In genomic region chr3:157248590-157249425, GRCh38 we compare ENCODE assay signal across 1 cellular context.
TF ChIP-seq lines count a peak whose summit lies in the region.

No MANE protein-coding gene starts in this region.

TF ChIP-seq in HEK293, 187 proteins besides CTCF, POLR2A, EP300 and RAD21 (continued from another document):
- TF ChIP-seq ZNF169 (tag by site-specific recombination; IDR thresholded peaks at IDR 0.05) = no peak
- no peak for TF ChIP-seq GLI4 (tag by site-specific recombination; IDR thresholded peaks at IDR 0.05)
- no peak for TF ChIP-seq ZNF112 (tag by site-specific recombination; IDR thresholded peaks at IDR 0.05)
- peak; percentile 60; the same call in 1 of the 2 replicates for TF ChIP-seq ZNF561 (tag by site-specific recombination; IDR thresholded peaks at IDR 0.05; ENCODE audit: borderline replicate concordance)
- TF ChIP-seq HIC1 (tag by site-specific recombination; IDR thresholded peaks at IDR 0.05) = 0 out of 2 replicates have a peak, but pooled peaks have one; percentile 47
- TF ChIP-seq RBAK (tag by site-specific recombination; IDR thresholded peaks at IDR 0.05) = no peak
- no peak for TF ChIP-seq ZNF133 (tag by site-specific recombination; IDR thresholded peaks at IDR 0.05)
- TF ChIP-seq GFI1B (tag by site-specific recombination; IDR thresholded peaks at IDR 0.05) = peak; percentile 69; the same call in 1 of the 2 replicates
- no peak for TF ChIP-seq ZNF350 (tag by site-specific recombination; IDR thresholded peaks at IDR 0.05)
- peak; percentile 43; the same call in 1 of the 2 replicates for TF ChIP-seq TRIM28 (IDR thresholded peaks at IDR 0.05; ENCODE audit: borderline replicate concordance, low read length)
- no peak for TF ChIP-seq PRDM10 (tag by site-specific recombination; IDR thresholded peaks at IDR 0.05)
- peak; percentile 52; the same call in 1 of the 2 replicates for TF ChIP-seq ZNF660 (tag by site-specific recombination; IDR thresholded peaks at IDR 0.05)
- TF ChIP-seq ZFP37 (tag by site-specific recombination; IDR thresholded peaks at IDR 0.05) = peak; percentile 38; the same call in 1 of the 2 replicates
- TF ChIP-seq ZNF510 (tag by site-specific recombination; IDR thresholded peaks at IDR 0.05; ENCODE audit: insufficient replicate concordance) = no peak
- TF ChIP-seq ZNF571 (tag by site-specific recombination; IDR thresholded peaks at IDR 0.05) = no peak
- no peak for TF ChIP-seq ZXDB (tag by site-specific recombination; IDR thresholded peaks at IDR 0.05)
- TF ChIP-seq ZNF292 (tag by site-specific recombination; IDR thresholded peaks at IDR 0.05; ENCODE audit: borderline replicate concordance, low read depth) = no peak
- peak; percentile 73; the same call in 1 of the 2 replicates for TF ChIP-seq PRDM1 (tag by site-specific recombination; IDR thresholded peaks at IDR 0.05)
- no peak for TF ChIP-seq ZNF202 (tag by site-specific recombination; IDR thresholded peaks at IDR 0.05; ENCODE audit: borderline replicate concordance)
- TF ChIP-seq ZNF335 (tag by site-specific recombination; conservative IDR thresholded peaks at IDR 0.05) = no peak
- 0 out of 2 replicates have a peak, but pooled peaks have one; percentile 21 for TF ChIP-seq ZSCAN30 (tag by site-specific recombination; IDR thresholded peaks at IDR 0.05)
- TF ChIP-seq ZFP3 (tag by site-specific recombination; IDR thresholded peaks at IDR 0.05; ENCODE audit: low read depth) = no peak
- no peak for TF ChIP-seq ZNF16 (tag by site-specific recombination; IDR thresholded peaks at IDR 0.05; ENCODE audit: low read depth)
- no peak for TF ChIP-seq KLF16 (tag by site-specific recombination; IDR thresholded peaks at IDR 0.05)
- no peak for TF ChIP-seq ZNF274 (IDR thresholded peaks at IDR 0.05; ENCODE audit: low read length)
- no peak for TF ChIP-seq ZNF274 (tag by site-specific recombination; IDR thresholded peaks at IDR 0.05; ENCODE audit: borderline replicate concordance)
- TF ChIP-seq ZNF354C (tag by site-specific recombination; IDR thresholded peaks at IDR 0.05; ENCODE audit: borderline replicate concordance, low read depth) = no peak
- TF ChIP-seq ZBTB48 (tag by site-specific recombination; IDR thresholded peaks at IDR 0.05) = no peak
- TF ChIP-seq ZNF24 (tag by site-specific recombination; IDR thresholded peaks at IDR 0.05) = no peak
- TF ChIP-seq ZBTB6 (tag by site-specific recombination; IDR thresholded peaks at IDR 0.05) = no peak
- TF ChIP-seq ZNF366 (tag by site-specific recombination; conservative IDR thresholded peaks at IDR 0.05) = peak; percentile 76
- TF ChIP-seq WT1 (tag by site-specific recombination; IDR thresholded peaks at IDR 0.05) = peak; percentile 59; the same call in 1 of the 2 replicates
